ENCODE assay signal across 30 cellular contexts in genomic region chrX:50098749-50099148, GRCh38.
"Had no signal": no experiment of that assay in that cellular context is flagged by ENCODE, and none has a peak within 500 bp of the region (broad histone marks: within the 10 kb centered on the region; RNA-seq: fewer than 3 reads in every experiment).

No MANE protein-coding gene starts in this region.

- H3K4me3 ChIP-seq: neural progenitor cell, ovary, psoas muscle, skin epidermis, smooth muscle cell, spleen, suprapubic skin, testis, tibial artery, transverse colon, upper lobe of left lung, vagina had no signal

- H3K9ac ChIP-seq: neural progenitor cell, parathyroid adenoma had no signal

- H3K9me3 ChIP-seq: ovary, psoas muscle, spleen, suprapubic skin, testis, tibial artery, transverse colon, upper lobe of left lung, vagina had no signal

- H3K27ac ChIP-seq: neural progenitor cell, ovary, parathyroid adenoma, psoas muscle, spleen, suprapubic skin, testis, tibial artery, transverse colon, upper lobe of left lung, vagina had no signal

- H3K79me2 ChIP-seq: parathyroid adenoma had no signal

- H3K4me2 ChIP-seq: neural progenitor cell, smooth muscle cell had no signal

- DNase-seq: naive thymus-derived CD8-positive, alpha-beta T cell; occipital lobe; ovary; posterior cingulate gyrus; psoas muscle; right cardiac atrium; spleen; stimulated activated CD4-positive, alpha-beta T cell treated with anti-CD3 and anti-CD28 coated beads, Interleukin-12 subunit alpha, Interleukin-12 subunit beta, amount 100 ng/mL, for 4 hours; stimulated activated CD4-positive, alpha-beta T cell treated with anti-CD3 and anti-CD28 coated beads, Interleukin-1b, Interleukin-23, amount 100 ng/mL, for 48 hours; stimulated activated CD4-positive, alpha-beta T cell treated with anti-CD3 and anti-CD28 coated beads, Interleukin-4, amount 100 ng/mL, for 1 hour; stimulated activated CD4-positive, alpha-beta T cell treated with anti-CD3 and anti-CD28 coated beads, Interleukin-4, amount 100 ng/mL, for 4 hours; stimulated activated CD8-positive, alpha-beta memory T cell treated with anti-CD3 and anti-CD28 coated beads, Interleukin-4, amount 100 ng/mL, for 48 hours; stimulated activated naive CD4-positive, alpha-beta T cell; stimulated activated naive CD8-positive, alpha-beta T cell treated with anti-CD3 and anti-CD28 coated beads, Interleukin-15, amount 100 ng/mL, for 72 hours; stimulated activated naive CD8-positive, alpha-beta T cell treated with anti-CD3 and anti-CD28 coated beads, Interleukin-15, Interleukin-2, amounts not matched to agents 100 U/mL and 50 U/mL, for 24 hours; substantia nigra; testis; tibial artery; transverse colon; upper lobe of left lung had no signal

- FAIRE-seq: urothelium cell line had no signal

- ATAC-seq: naive thymus-derived CD8-positive, alpha-beta T cell; natural killer cell treated with Interleukin-12 subunit alpha and Interleukin-12 subunit beta and Interleukin-15 and Interleukin-18, amount 100 ng/mL, for 72 hours; psoas muscle; right cardiac atrium; sciatic nerve; stimulated activated memory B cell treated with anti-CD40 and anti-IgM and Interleukin-4, amounts not matched to agents 10 μg/mL and 1 μg/mL and 100 μg/mL, for 72 hours; stimulated activated naive CD8-positive, alpha-beta T cell treated with anti-CD3 and anti-CD28 coated beads, Interleukin-15, amount 100 ng/mL, for 72 hours; stimulated activated naive CD8-positive, alpha-beta T cell treated with anti-CD3 and anti-CD28 coated beads, Interleukin-15, Interleukin-2, amounts not matched to agents 100 U/mL and 50 U/mL, for 24 hours had no signal

- H3K4me1 ChIP-seq: neural progenitor cell, parathyroid adenoma, psoas muscle, spleen, suprapubic skin, testis, tibial artery, transverse colon, upper lobe of left lung, vagina had no signal

- H3K36me3 ChIP-seq: neural progenitor cell, ovary, spleen, suprapubic skin, tibial artery, transverse colon, upper lobe of left lung, vagina had no signal

- H3K27me3 ChIP-seq: neural progenitor cell, ovary, spleen, suprapubic skin, testis, tibial artery, transverse colon, upper lobe of left lung, vagina had no signal

- H2AFZ ChIP-seq: neural progenitor cell, parathyroid adenoma had no signal
